ENCODE assay signal across 9 cellular contexts in the genomic region with DNA sequence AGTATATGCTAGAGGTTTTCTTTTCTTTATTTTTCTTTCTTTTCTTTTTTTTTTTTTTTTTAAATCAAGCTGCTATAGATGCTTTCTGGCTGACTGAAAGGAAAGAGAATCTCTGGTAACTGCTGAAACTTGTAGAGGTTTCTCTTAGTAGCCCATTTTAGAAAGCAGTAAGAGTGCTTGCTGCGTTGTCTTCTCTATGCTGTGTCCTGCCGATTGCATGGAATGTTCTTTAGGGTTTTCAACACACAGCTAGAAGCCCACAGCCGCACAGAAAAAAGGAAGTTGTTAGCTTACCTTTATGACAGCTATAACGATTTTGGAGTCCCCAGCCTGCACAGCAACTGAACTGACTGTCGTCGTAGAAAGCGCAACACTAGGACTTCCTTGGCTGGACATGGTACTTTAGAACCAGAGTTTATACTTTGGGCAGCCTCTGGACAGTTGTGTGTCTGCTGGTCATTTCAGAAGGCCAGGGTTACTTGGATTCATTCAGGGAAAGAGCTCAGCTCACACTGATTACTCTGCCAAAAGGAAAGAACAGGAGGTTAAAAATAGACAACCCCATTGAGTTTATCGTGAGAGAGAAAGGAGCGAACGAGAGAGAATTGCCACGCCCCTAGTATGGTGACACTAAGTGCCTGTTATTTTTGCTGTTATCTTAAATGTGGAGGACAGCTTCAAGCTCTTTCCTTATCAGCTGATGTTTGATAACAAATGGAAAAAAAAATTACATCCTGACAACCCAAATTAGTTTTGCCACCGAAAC. TPM values are rescaled to one million over a fixed set of nuclear protein-coding genes. Genes with fewer than 3 reads are reported as not detected.
DNase-seq lines count a peak whose midpoint lies in the region; ATAC-seq and TF ChIP-seq lines count a peak whose summit lies in the region.
"Had no signal": no experiment of that assay in that cellular context is flagged by ENCODE, and none has a peak within 500 bp of the region (broad histone marks: within the 10 kb centered on the region; RNA-seq: fewer than 3 reads in every experiment).

A gene with protein sequence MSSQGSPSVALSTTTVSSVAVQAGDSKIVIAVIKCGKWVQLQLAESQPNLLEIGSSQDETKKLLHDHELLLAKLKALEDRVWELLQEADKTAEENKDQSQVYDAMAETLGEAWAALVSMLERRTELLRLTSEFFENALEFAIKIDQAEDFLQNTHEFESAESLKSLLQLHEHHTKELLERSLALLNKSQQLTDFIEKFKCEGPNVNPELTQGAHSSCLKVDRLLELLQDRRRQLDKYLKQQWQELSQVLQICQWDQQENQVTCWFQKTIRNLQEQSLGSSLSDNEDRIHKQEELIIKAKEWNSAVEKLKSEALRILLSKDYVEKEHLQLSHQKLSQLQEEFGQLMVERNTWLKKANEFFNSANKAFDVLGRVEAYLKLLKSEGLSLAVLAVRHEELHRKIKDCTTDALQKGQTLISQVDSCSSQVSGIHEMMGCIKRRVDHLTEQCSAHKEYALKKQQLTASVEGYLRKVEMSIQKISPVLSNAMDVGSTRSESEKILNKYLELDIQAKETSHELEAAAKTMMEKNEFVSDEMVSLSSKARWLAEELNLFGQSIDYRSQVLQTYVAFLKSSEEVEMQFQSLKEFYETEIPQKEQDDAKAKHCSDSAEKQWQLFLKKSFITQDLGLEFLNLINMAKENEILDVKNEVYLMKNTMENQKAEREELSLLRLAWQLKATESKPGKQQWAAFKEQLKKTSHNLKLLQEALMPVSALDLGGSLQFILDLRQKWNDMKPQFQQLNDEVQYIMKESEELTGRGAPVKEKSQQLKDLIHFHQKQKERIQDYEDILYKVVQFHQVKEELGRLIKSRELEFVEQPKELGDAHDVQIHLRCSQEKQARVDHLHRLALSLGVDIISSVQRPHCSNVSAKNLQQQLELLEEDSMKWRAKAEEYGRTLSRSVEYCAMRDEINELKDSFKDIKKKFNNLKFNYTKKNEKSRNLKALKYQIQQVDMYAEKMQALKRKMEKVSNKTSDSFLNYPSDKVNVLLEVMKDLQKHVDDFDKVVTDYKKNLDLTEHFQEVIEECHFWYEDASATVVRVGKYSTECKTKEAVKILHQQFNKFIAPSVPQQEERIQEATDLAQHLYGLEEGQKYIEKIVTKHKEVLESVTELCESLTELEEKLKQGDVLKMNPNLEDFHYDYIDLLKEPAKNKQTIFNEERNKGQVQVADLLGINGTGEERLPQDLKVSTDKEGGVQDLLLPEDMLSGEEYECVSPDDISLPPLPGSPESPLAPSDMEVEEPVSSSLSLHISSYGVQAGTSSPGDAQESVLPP (N-terminal part only) (minus strand): TSS at position 592 of the 766 bp plus-strand sequence. CDS start 196 bp downstream, at position 396.

- no peaks in the 10 kb centered on the region for H3K79me2 ChIP-seq in OCI-LY1 (ENCODE audit: insufficient read depth, low read length)

- no peaks in the 10 kb centered on the region for H3K9me2 ChIP-seq in OCI-LY1 (ENCODE audit: low read depth, low read length)

- in situ Hi-C loops in GM18951 (cut with MboI; ENCODE audit: low sequenced_read_pairs, unreplicated experiment) (no loop called here), gastrocnemius medialis (cut with MboI; ENCODE audit: low sequenced_read_pairs in 4 of 4) (no loop called here)

- H3F3A ChIP-seq in OCI-LY1 (ENCODE audit: insufficient read depth, low read length): 0 out of 2 replicates have a peak, but pooled peaks cover 4% of the 10 kb centered on the region

- intact Hi-C loops in esophagus squamous epithelium (cut with DNase I): no loop called here
- intact Hi-C loops in gastrocnemius medialis (cut with DNase I; ENCODE audit: low total_unique reads): no loop called here

- peak within 1 kb of the TSS; percentile 67 for H3K9ac ChIP-seq in OCI-LY1 (ENCODE audit: low read length)

- H3K36me3 ChIP-seq in OCI-LY1 (ENCODE audit: insufficient read depth, low read length): peaks cover 15% of the 10 kb centered on the region
- H3K36me3 ChIP-seq in esophagus squamous epithelium: no peaks in the 10 kb centered on the region
- no peaks in the 10 kb centered on the region for H3K36me3 ChIP-seq in gastrocnemius medialis

- 29 to 43% methylated on average over 12 of the region's 12 CpGs for WGBS in esophagus squamous epithelium, 2 donors

- TF ChIP-seq CTCF in OCI-LY1 (IDR thresholded peaks at IDR 0.05; ENCODE audit: low read length) (no peak), esophagus squamous epithelium (IDR thresholded peaks at IDR 0.05) (no peak), gastrocnemius medialis (IDR thresholded peaks at IDR 0.05 in 4 of 5, conservative IDR thresholded peaks at IDR 0.05 in 1 of 5) (no peak)

- H3K4me1 ChIP-seq in OCI-LY1 (ENCODE audit: insufficient read depth, low read length, severe bottlenecking) (peaks cover 49% of the 10 kb centered on the region), esophagus squamous epithelium (peaks cover 0 to 4% (median 3%) of the 10 kb centered on the region in 3 donors), gastrocnemius medialis (peaks cover 27 to 33% of the 10 kb centered on the region in 2 donors)

- H3K27me3 ChIP-seq in OCI-LY1 (ENCODE audit: insufficient read depth, low read length): no peaks in the 10 kb centered on the region
- H3K27me3 ChIP-seq in esophagus squamous epithelium: no peaks in the 10 kb centered on the region
- no peaks in the 10 kb centered on the region for H3K27me3 ChIP-seq in gastrocnemius medialis

- peaks cover 6% of the 10 kb centered on the region for H3K9me3 ChIP-seq in OCI-LY1 (ENCODE audit: low read length)
- no peaks in the 10 kb centered on the region for H3K9me3 ChIP-seq in esophagus squamous epithelium
- no peaks in the 10 kb centered on the region for H3K9me3 ChIP-seq in gastrocnemius medialis

- H3K4me3 ChIP-seq in OCI-LY1 (ENCODE audit: low read depth, low read length, poor library complexity, severe bottlenecking): peak within 1 kb of the TSS; percentile 57
- peak within 1 kb of the TSS in 2 of 4 donors; percentile 14 to 49 for H3K4me3 ChIP-seq in esophagus squamous epithelium
- H3K4me3 ChIP-seq in gastrocnemius medialis: peak within 1 kb of the TSS; percentile 32 to 41 (median 38)

- DNase-seq in esophagus squamous epithelium (lab: John Stamatoyannopoulos, UW) (no peak), gastrocnemius medialis (peak; percentile 23 to 24), GM03348 (ENCODE audit: low spot score) (no peak), GM19240 (ENCODE audit: insufficient read length, low spot score) (no peak), 8988T (no peak)

- H3K27ac ChIP-seq in OCI-LY1 (ENCODE audit: low read depth, low read length, poor library complexity, severe bottlenecking) (peak within 1 kb of the TSS; percentile 91), esophagus squamous epithelium (peak within 1 kb of the TSS in 3 of 4 donors; percentile 4 to 45 (median 20)), gastrocnemius medialis (peak within 1 kb of the TSS; percentile 52 to 71 (median 65))

- TF ChIP-seq POLR2A in GM18951 (IDR thresholded peaks at IDR 0.05; ENCODE audit: extremely low read depth, insufficient read depth, insufficient read length): peak; percentile 24
- no peak for TF ChIP-seq POLR2A in esophagus squamous epithelium (IDR thresholded peaks at IDR 0.05)
- no peak for TF ChIP-seq POLR2A in gastrocnemius medialis (IDR thresholded peaks at IDR 0.05)

- ATAC-seq in HG02798 (IDR thresholded peaks at IDR 0.05; ENCODE audit: poor library complexity, unreplicated experiment) (peak; percentile 70), gastrocnemius medialis (peak; percentile 95 to 97)

- H4K20me1 ChIP-seq in OCI-LY1 (ENCODE audit: insufficient read depth, low read length): no peaks in the 10 kb centered on the region

- no peak within 1 kb of the TSS for H2AFZ ChIP-seq in OCI-LY1 (ENCODE audit: low read length)

- peak within 1 kb of the TSS; percentile 78 for H3K4me2 ChIP-seq in OCI-LY1 (ENCODE audit: low read length)

RNA-seq across cellular contexts. Expression of the gene that starts here (rescaled TPM):
- total RNA-seq in esophagus squamous epithelium (1 to 10 TPM in 2 of 4 donors, under 1 TPM in 2; 0.26 to 3.1 (median 1.1) TPM), gastrocnemius medialis (1 to 10 TPM in 3 of 4 donors, under 1 TPM in 1; 0.85 to 4.3 (median 2.2) TPM)
- total RNA-seq: neural crest cell had no signal

Comparison
In these comparisons a context has a peak if more than half of its experiments do, and no peak if none do; other contexts are left out.
1. H3K27ac ChIP-seq: peak in every context shown above with its lines; median percentile 91 in OCI-LY1; 65 in gastrocnemius medialis; 20 in esophagus squamous epithelium.
2. DNase-seq: peak in gastrocnemius medialis (2 of 2); none in esophagus squamous epithelium (single experiment), GM03348 (single experiment), GM19240 (single experiment) and 8988T (single experiment).